8 cellular contexts compared by ENCODE assay signal in the genomic region with DNA sequence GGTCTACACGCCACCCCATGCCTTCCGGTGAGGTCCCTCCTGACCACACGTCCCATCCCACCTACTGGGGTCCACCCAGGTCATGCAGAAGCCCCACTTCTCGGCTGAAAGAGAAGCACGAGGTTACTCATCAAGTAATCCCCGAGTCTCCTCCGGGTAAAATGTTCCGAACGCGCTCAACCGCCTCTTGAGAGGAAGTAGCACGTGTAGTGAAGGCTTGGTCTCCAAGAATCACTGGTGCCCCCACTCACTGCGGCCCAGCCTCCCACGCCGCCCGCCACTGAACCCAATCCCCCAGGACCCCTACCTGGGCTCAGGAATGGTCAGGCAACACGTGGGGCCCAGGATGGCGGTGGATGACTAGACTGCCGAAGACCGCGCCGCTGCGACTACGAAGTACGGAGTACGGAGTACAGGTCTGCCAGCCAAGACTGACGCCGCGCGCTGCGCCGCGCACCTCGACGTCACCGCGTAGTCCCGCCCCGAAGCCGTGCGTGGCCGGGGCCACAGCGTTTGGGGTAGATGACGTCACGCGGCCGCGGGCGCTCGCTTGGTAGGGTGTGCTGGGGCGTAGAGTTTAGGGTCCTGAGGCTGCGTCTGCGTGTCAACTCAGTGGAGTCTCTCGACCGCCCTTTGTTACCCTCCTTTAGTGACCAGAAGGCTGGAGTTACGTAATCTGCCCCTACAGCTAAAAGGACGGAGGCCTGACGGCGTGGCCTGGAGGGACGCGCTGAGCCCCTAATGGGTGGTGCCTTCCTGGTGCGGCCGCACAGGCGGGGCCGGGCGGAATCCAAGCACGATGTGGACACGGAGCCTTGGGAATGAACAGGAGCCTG. TPM values are rescaled to one million over a fixed set of nuclear protein-coding genes. Genes with fewer than 3 reads are reported as not detected.
A peak's percentile ranks its signal among the peaks of the same experiment; 100 is the strongest.
DNase-seq lines count a peak whose midpoint lies in the region; ATAC-seq and TF ChIP-seq lines count a peak whose summit lies in the region.

No MANE protein-coding gene starts in this region.

- no peak for TF ChIP-seq CTCF in CD14-positive monocyte (IDR thresholded peaks at IDR 0.05)

- DNase-seq in CD14-positive monocyte (ENCODE audit: low spot score): peak; percentile 91
- DNase-seq in NCI-H82 treated with DMSO at 0.1 percent for 48 hours (lab: John Stamatoyannopoulos, UW; ENCODE audit: unreplicated experiment): peak; percentile 76
- DNase-seq in activated CD8-positive, alpha-beta T cell treated with anti-CD3 and anti-CD28 coated beads, Interleukin-2, amount 10 ng/mL, durations not matched to agents 7 days and 5 days: peak; percentile 97
- peak; percentile 96 to 97 for DNase-seq in lung microvascular endothelial cell (ENCODE audit: low read depth in 2 of 2)
- DNase-seq in stimulated activated CD4-positive, alpha-beta T cell treated with anti-CD3 and anti-CD28 coated beads, TNF-alpha, amount 100 ng/mL, for 4 hours (ENCODE audit: low read depth in 3 of 3): peak; percentile 89 to 94 (median 94)

- intact Hi-C loops in CD14-positive monocyte (cut with micrococcal nuclease): loop anchor here in 1 of 2 donors (10.0 kb wide), 1 partner anchor 102 kb away; the partner anchor contains the start of gene PURB

- 1% methylated on average over 68 of the region's 68 CpGs for WGBS in ectodermal cell, 2 experiments

- no peaks in the 10 kb centered on the region for H3K27me3 ChIP-seq in ectodermal cell (ENCODE audit: control insufficient read depth, insufficient read depth, low read length, poor library complexity, severe bottlenecking)

- peak overlapping the region; percentile 98 to 100 for H3K4me3 Mint-ChIP-seq in CD14-positive monocyte
- peak overlapping the region; percentile 99 for H3K4me3 Mint-ChIP-seq in activated CD8-positive, alpha-beta T cell treated with anti-CD3 and anti-CD28 coated beads, Interleukin-2, amount 10 ng/mL, durations not matched to agents 7 days and 5 days

- CTCF ChIA-PET in activated CD8-positive, alpha-beta T cell treated with anti-CD3 and anti-CD28 coated beads, Interleukin-2, amount 10 ng/mL, durations not matched to agents 7 days and 5 days (lab: Charles Lee): interaction anchor here (1.1 to 4.2 kb wide), 2 partner anchors 13 to 149 kb away, joined by 3 to 28 read pairs; no protein-coding TSS in a partner anchor

- H3K27ac ChIP-seq in ectodermal cell (ENCODE audit: insufficient read depth, low read depth, low read length, poor library complexity, severe bottlenecking): peak overlapping the region; percentile 95

- peak; percentile 97 for ATAC-seq in GM19395 (IDR thresholded peaks at IDR 0.05; ENCODE audit: unreplicated experiment)
- peak; percentile 88 for ATAC-seq in HG03558 (IDR thresholded peaks at IDR 0.05; ENCODE audit: extremely low read depth, unreplicated experiment)
- peak; percentile 96 for ATAC-seq in activated CD8-positive, alpha-beta T cell treated with anti-CD3 and anti-CD28 coated beads, Interleukin-2, amount 10 ng/mL, durations not matched to agents 7 days and 5 days

- H3K9me3 Mint-ChIP-seq in CD14-positive monocyte: no peaks in the 10 kb centered on the region
- no peaks in the 10 kb centered on the region for H3K9me3 Mint-ChIP-seq in activated CD8-positive, alpha-beta T cell treated with anti-CD3 and anti-CD28 coated beads, Interleukin-2, amount 10 ng/mL, durations not matched to agents 7 days and 5 days (ENCODE audit: insufficient read depth)

- no peaks in the 10 kb centered on the region for H3K9me3 ChIP-seq in ectodermal cell (ENCODE audit: control insufficient read depth, low read length)

- peak overlapping the region; percentile 77 for H3K4me3 ChIP-seq in ectodermal cell (ENCODE audit: insufficient read depth, low read depth, low read length)

- H3K4me1 Mint-ChIP-seq in CD14-positive monocyte: peaks cover 46% of the 10 kb centered on the region
- H3K4me1 Mint-ChIP-seq in activated CD8-positive, alpha-beta T cell treated with anti-CD3 and anti-CD28 coated beads, Interleukin-2, amount 10 ng/mL, durations not matched to agents 7 days and 5 days (ENCODE audit: low read depth): peaks cover 54% of the 10 kb centered on the region

- H3K27ac Mint-ChIP-seq in CD14-positive monocyte: peak overlapping the region; percentile 97 to 100 (median 99)
- peak overlapping the region; percentile 99 for H3K27ac Mint-ChIP-seq in activated CD8-positive, alpha-beta T cell treated with anti-CD3 and anti-CD28 coated beads, Interleukin-2, amount 10 ng/mL, durations not matched to agents 7 days and 5 days

- peaks cover 43% of the 10 kb centered on the region in 2 donors for H3K36me3 Mint-ChIP-seq in CD14-positive monocyte
- peaks cover 53% of the 10 kb centered on the region for H3K36me3 Mint-ChIP-seq in activated CD8-positive, alpha-beta T cell treated with anti-CD3 and anti-CD28 coated beads, Interleukin-2, amount 10 ng/mL, durations not matched to agents 7 days and 5 days (ENCODE audit: low read depth)

- H3K4me1 ChIP-seq in ectodermal cell (ENCODE audit: control insufficient read depth, insufficient read depth, low read length): peaks cover 8% of the 10 kb centered on the region

- POLR2A ChIA-PET in activated CD8-positive, alpha-beta T cell treated with anti-CD3 and anti-CD28 coated beads, Interleukin-2, amount 10 ng/mL, durations not matched to agents 7 days and 5 days (lab: Charles Lee): interaction anchor here (0.6 to 1.9 kb wide), 12 partner anchors 10 to 139 kb away, joined by 3 to 17 read pairs (median 4); partner anchors contain the start of genes CCM2, H2AZ2 and TBRG4

- peaks cover 0 to 2% (median 0%) of the 10 kb centered on the region in 3 donors for H3K27me3 Mint-ChIP-seq in CD14-positive monocyte (ENCODE audit: low read depth in 3 of 3)
- H3K27me3 Mint-ChIP-seq in activated CD8-positive, alpha-beta T cell treated with anti-CD3 and anti-CD28 coated beads, Interleukin-2, amount 10 ng/mL, durations not matched to agents 7 days and 5 days (ENCODE audit: low read depth): no peaks in the 10 kb centered on the region

- peaks cover 26% of the 10 kb centered on the region for H3K36me3 ChIP-seq in ectodermal cell (ENCODE audit: control insufficient read depth, insufficient read depth, low read length)

RNA-seq across cellular contexts. Expression of gene MYO1G, which starts 7.6 kb away (rescaled TPM):
- polyA plus RNA-seq in CD14-positive monocyte: 100 to 1,000 TPM; 119 to 135 TPM
- total RNA-seq in activated CD8-positive, alpha-beta T cell treated with anti-CD3 and anti-CD28 coated beads, Interleukin-2, amount 10 ng/mL, durations not matched to agents 7 days and 5 days: 100 to 1,000 TPM; 435 to 453 TPM
- polyA plus RNA-seq in ectodermal cell (2013, experiment 1 of 4): not detected
- 0.11 TPM for polyA plus RNA-seq in ectodermal cell (2013, experiment 2 of 4)
- not detected for polyA plus RNA-seq in ectodermal cell (2013, experiment 3 of 4)
- 0.08 TPM for polyA plus RNA-seq in ectodermal cell (2013, experiment 4 of 4)
- total RNA-seq in lung microvascular endothelial cell: under 0.01 TPM in 2 replicates

RNA-seq across cellular contexts. Expression of gene CCM2, which starts 13.6 kb away (rescaled TPM):
- 10 to 100 TPM; 38.5 to 51.4 TPM for polyA plus RNA-seq in CD14-positive monocyte
- total RNA-seq in activated CD8-positive, alpha-beta T cell treated with anti-CD3 and anti-CD28 coated beads, Interleukin-2, amount 10 ng/mL, durations not matched to agents 7 days and 5 days: 10 to 100 TPM; 99.6 to 99.9 TPM
- 45.2 TPM for polyA plus RNA-seq in ectodermal cell (2013, experiment 1 of 4)
- 44.0 TPM for polyA plus RNA-seq in ectodermal cell (2013, experiment 2 of 4)
- polyA plus RNA-seq in ectodermal cell (2013, experiment 3 of 4): 40.2 TPM
- 43.4 TPM for polyA plus RNA-seq in ectodermal cell (2013, experiment 4 of 4)
- total RNA-seq in lung microvascular endothelial cell: 47.5 and 67.9 TPM in 2 replicates

Comparison
In these comparisons a context has a peak if more than half of its experiments do, and no peak if none do; other contexts are left out.
1. Peak in every context shown above with its lines: DNase-seq, ATAC-seq, H3K4me3 ChIP-seq and H3K27ac ChIP-seq.
2. RNA of gene MYO1G, which starts 7.6 kb away (total RNA-seq): 435 to 453 TPM in activated CD8-positive, alpha-beta T cell treated with anti-CD3 and anti-CD28 coated beads, Interleukin-2, amount 10 ng/mL, durations not matched to agents 7 days and 5 days; under 0.01 TPM in lung microvascular endothelial cell; every median in the first group is over 100 times any median in the second.